In the genomic region with DNA sequence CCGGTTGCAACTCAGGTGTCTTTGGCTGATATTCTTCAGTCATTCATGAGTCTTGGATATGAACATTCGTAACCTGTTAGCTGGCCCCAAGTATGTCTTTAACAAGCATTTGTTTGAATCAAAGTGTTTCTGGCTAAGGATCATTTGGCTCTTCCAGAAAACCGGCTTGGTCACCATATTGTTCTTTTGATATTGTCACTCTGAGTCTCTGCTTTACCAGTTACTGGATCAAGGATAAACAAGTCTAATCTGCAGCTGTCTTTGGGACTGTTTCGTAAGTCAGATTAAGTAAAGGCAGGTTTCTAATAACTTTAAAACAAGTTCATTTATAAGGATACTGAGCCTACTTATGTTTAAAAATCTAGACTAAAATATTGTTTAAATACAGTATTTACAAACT, we compare ENCODE assay signal across 21 cellular contexts.
"Had no signal": no experiment of that assay in that cellular context is flagged by ENCODE, and none has a peak within 500 bp of the region (broad histone marks: within the 10 kb centered on the region; RNA-seq: fewer than 3 reads in every experiment).

No MANE protein-coding gene starts in this region.

- H3K9me3 Mint-ChIP-seq: T-cell had no signal

- H3K9me3 ChIP-seq: lower lobe of right lung, ovary, spleen, upper lobe of right lung had no signal

- H3K27ac ChIP-seq: lower lobe of right lung, ovary, spleen, upper lobe of right lung had no signal

- H3K36me3 ChIP-seq: ovary had no signal

- H3K4me3 ChIP-seq: lower lobe of right lung, ovary, spleen, upper lobe of right lung had no signal

- H3K27ac Mint-ChIP-seq: activated B cell treated with CpG ODN at 0.5 μM for 24 hours; activated naive CD8-positive, alpha-beta T cell treated with anti-CD3 and anti-CD28 coated beads, Interleukin-2, amount 10 ng/mL, durations not matched to agents 7 days and 5 days had no signal

- H3K4me3 Mint-ChIP-seq: activated B cell treated with CpG ODN at 0.5 μM for 24 hours; activated naive CD8-positive, alpha-beta T cell treated with anti-CD3 and anti-CD28 coated beads, Interleukin-2, amount 10 ng/mL, durations not matched to agents 7 days and 5 days; T-cell had no signal

- FAIRE-seq: endometrium had no signal

- ATAC-seq: left colon, lower lobe of right lung, sciatic nerve, T-cell, upper lobe of right lung had no signal

- H3K4me1 ChIP-seq: lower lobe of right lung, spleen, upper lobe of right lung had no signal

- DNase-seq: activated B cell treated with CpG ODN at 0.5 μM for 24 hours; activated CD4-positive, alpha-beta T cell treated with anti-CD3 and anti-CD28 coated beads for 48 hours; activated CD8-positive, alpha-beta memory T cell treated with anti-CD3 and anti-CD28 coated beads, Interleukin-2, amount 50 U/mL, for 4 hours; activated gamma-delta T cell; activated naive CD8-positive, alpha-beta T cell treated with anti-CD3 and anti-CD28 coated beads, Interleukin-2, amount 10 ng/mL, durations not matched to agents 7 days and 5 days; cerebellar nuclear complex; cortex of kidney; glutamatergic neuron; hypothalamus; islet precursor cell; left colon; lower lobe of right lung; ovary; spleen; stimulated activated CD4-positive, alpha-beta T cell treated with anti-CD3 and anti-CD28 coated beads, Interleukin-4, amount 100 ng/mL, for 4 hours; stimulated activated naive CD4-positive, alpha-beta T cell; T-cell; T-helper 9 cell; upper lobe of right lung had no signal

- H3K27me3 ChIP-seq: ovary, spleen, upper lobe of right lung had no signal

- H3K27me3 Mint-ChIP-seq: activated B cell treated with CpG ODN at 0.5 μM for 24 hours; activated naive CD8-positive, alpha-beta T cell treated with anti-CD3 and anti-CD28 coated beads, Interleukin-2, amount 10 ng/mL, durations not matched to agents 7 days and 5 days; T-cell had no signal
